In the genomic region with DNA sequence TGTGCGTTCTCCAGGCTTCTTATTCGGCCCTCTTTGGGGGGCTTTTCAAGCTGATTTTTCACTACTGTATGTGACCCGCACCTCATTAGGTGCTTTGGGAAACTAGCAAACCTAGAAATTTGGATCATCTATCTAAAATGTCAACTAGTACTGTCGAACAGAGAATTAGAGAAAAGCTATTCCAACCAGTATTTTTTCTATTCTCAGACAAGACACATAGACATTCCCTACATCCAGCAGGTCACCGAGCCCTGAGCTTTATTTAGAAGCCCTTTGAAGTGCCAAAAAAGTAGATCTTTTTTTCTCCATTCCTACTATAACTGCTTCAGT, we compare ENCODE assay signal across 8 cellular contexts. TPM values are rescaled to one million over a fixed set of nuclear protein-coding genes. Genes with fewer than 3 reads are reported as not detected.
DNase-seq lines count a peak whose midpoint lies in the region; ATAC-seq and TF ChIP-seq lines count a peak whose summit lies in the region.
"Had no signal": no experiment of that assay in that cellular context is flagged by ENCODE, and none has a peak within 500 bp of the region (broad histone marks: within the 10 kb centered on the region; RNA-seq: fewer than 3 reads in every experiment).

No MANE protein-coding gene starts in this region.

- no peak overlapping the region for H3K27ac ChIP-seq in HUES6 (ENCODE audit: low read depth, low read length)

- H3K4me3 Mint-ChIP-seq in activated CD8-positive, alpha-beta T cell treated with anti-CD3 and anti-CD28 coated beads for 36 hours = peak overlapping the region; percentile 82
- peak overlapping the region; percentile 89 to 97 for H3K4me3 Mint-ChIP-seq in stimulated activated naive B cell treated with anti-CD40 and anti-IgM and Interleukin-4, amounts not matched to agents 10 μg/mL and 1 μg/mL and 100 μg/mL, for 72 hours

- no peak for DNase-seq in activated CD8-positive, alpha-beta T cell treated with anti-CD3 and anti-CD28 coated beads for 36 hours
- no peak for DNase-seq in stimulated activated naive B cell treated with anti-CD40 and anti-IgM and Interleukin-4, amounts not matched to agents 10 μg/mL and 1 μg/mL and 100 μg/mL, for 72 hours
- DNase-seq in GM10248 (ENCODE audit: extremely low spot score) (no peak), HuH-7 (ENCODE audit: low spot score) (no peak), NCI-H1436 treated with DMSO at 0.1 percent for 48 hours (lab: John Stamatoyannopoulos, UW) (no peak)

- H3K9ac ChIP-seq in HUES6 (ENCODE audit: low read length) = no peak overlapping the region

- POLR2A ChIA-PET in activated CD8-positive, alpha-beta T cell treated with anti-CD3 and anti-CD28 coated beads for 36 hours (lab: Charles Lee) = interaction anchor here (0.5 to 2.8 kb wide), 12 partner anchors 11 to 279 kb away, joined by 3 to 17 read pairs (median 3); no protein-coding TSS in a partner anchor
- POLR2A ChIA-PET in GM10248 (lab: Yijun Ruan, JAX) = interaction anchor here (0.5 to 0.6 kb wide), 3 partner anchors 48 to 885 kb away, joined by 3 to 8 read pairs (median 6); no protein-coding TSS in a partner anchor

- H3K4me1 Mint-ChIP-seq in activated CD8-positive, alpha-beta T cell treated with anti-CD3 and anti-CD28 coated beads for 36 hours (ENCODE audit: low read depth) = peaks cover 25% of the 10 kb centered on the region
- peaks cover 18 to 29% of the 10 kb centered on the region in 2 donors for H3K4me1 Mint-ChIP-seq in stimulated activated naive B cell treated with anti-CD40 and anti-IgM and Interleukin-4, amounts not matched to agents 10 μg/mL and 1 μg/mL and 100 μg/mL, for 72 hours

- peak overlapping the region; percentile 94 for H3K27ac Mint-ChIP-seq in activated CD8-positive, alpha-beta T cell treated with anti-CD3 and anti-CD28 coated beads for 36 hours
- no peak overlapping the region for H3K27ac Mint-ChIP-seq in stimulated activated naive B cell treated with anti-CD40 and anti-IgM and Interleukin-4, amounts not matched to agents 10 μg/mL and 1 μg/mL and 100 μg/mL, for 72 hours

- H3K36me3 ChIP-seq in HUES6 (ENCODE audit: control insufficient read depth, insufficient read depth, low read length) = peaks cover 27% of the 10 kb centered on the region

- H3K27me3 ChIP-seq in HUES6 (ENCODE audit: control insufficient read depth, insufficient read depth, low read length) = no peaks in the 10 kb centered on the region

- H3K9me3 Mint-ChIP-seq in activated CD8-positive, alpha-beta T cell treated with anti-CD3 and anti-CD28 coated beads for 36 hours = no peaks in the 10 kb centered on the region
- no peaks in the 10 kb centered on the region for H3K9me3 Mint-ChIP-seq in stimulated activated naive B cell treated with anti-CD40 and anti-IgM and Interleukin-4, amounts not matched to agents 10 μg/mL and 1 μg/mL and 100 μg/mL, for 72 hours

- peak overlapping the region; percentile 85 for H3K4me3 ChIP-seq in HUES6 (ENCODE audit: low read depth, low read length)
- peak overlapping the region; percentile 75 for H3K4me3 ChIP-seq in iPS-18c (ENCODE audit: insufficient read depth, low read depth, low read length)

- no peak for ATAC-seq in activated CD8-positive, alpha-beta T cell treated with anti-CD3 and anti-CD28 coated beads for 36 hours
- no peak for ATAC-seq in stimulated activated naive B cell treated with anti-CD40 and anti-IgM and Interleukin-4, amounts not matched to agents 10 μg/mL and 1 μg/mL and 100 μg/mL, for 72 hours (replicated peaks)

- peaks cover 5% of the 10 kb centered on the region for H3K4me1 ChIP-seq in HUES6 (ENCODE audit: control insufficient read depth, insufficient read depth, low read length)

- peaks cover 5% of the 10 kb centered on the region for H3K27me3 Mint-ChIP-seq in activated CD8-positive, alpha-beta T cell treated with anti-CD3 and anti-CD28 coated beads for 36 hours
- peaks cover 5 to 11% of the 10 kb centered on the region in 2 donors for H3K27me3 Mint-ChIP-seq in stimulated activated naive B cell treated with anti-CD40 and anti-IgM and Interleukin-4, amounts not matched to agents 10 μg/mL and 1 μg/mL and 100 μg/mL, for 72 hours

- TF ChIP-seq CTCF in activated CD8-positive, alpha-beta T cell treated with anti-CD3 and anti-CD28 coated beads for 36 hours (IDR thresholded peaks at IDR 0.05) = no peak
- TF ChIP-seq CTCF in GM10248 (IDR thresholded peaks at IDR 0.05; ENCODE audit: control extremely low read depth, extremely low read depth, low read depth, missing control alignments) = no peak

- CTCF ChIA-PET in activated CD8-positive, alpha-beta T cell treated with anti-CD3 and anti-CD28 coated beads for 36 hours (lab: Charles Lee) = interaction anchor here (1.3 to 5.9 kb wide), 4 partner anchors 31 to 109 kb away, joined by 4 to 26 read pairs (median 6); no protein-coding TSS in a partner anchor
- CTCF ChIA-PET in GM10248 (lab: Yijun Ruan, JAX) = interaction anchor here (0.7 to 1.2 kb wide), 3 partner anchors 29 to 45 kb away, joined by 3 to 5 read pairs (median 3); partner anchors contain the start of genes LAMTOR2 and UBQLN4

- H3K9me3 ChIP-seq in HUES6 (ENCODE audit: control insufficient read depth, insufficient read depth, low read depth, low read length) (no peaks in the 10 kb centered on the region), iPS-18c (ENCODE audit: control insufficient read depth, insufficient read depth, low read length) (no peaks in the 10 kb centered on the region)

- H3K36me3 Mint-ChIP-seq in activated CD8-positive, alpha-beta T cell treated with anti-CD3 and anti-CD28 coated beads for 36 hours (ENCODE audit: low read depth) = peaks cover 28% of the 10 kb centered on the region
- H3K36me3 Mint-ChIP-seq in stimulated activated naive B cell treated with anti-CD40 and anti-IgM and Interleukin-4, amounts not matched to agents 10 μg/mL and 1 μg/mL and 100 μg/mL, for 72 hours = peaks cover 11 to 25% of the 10 kb centered on the region in 2 donors

- intact Hi-C loops in activated CD8-positive, alpha-beta T cell treated with anti-CD3 and anti-CD28 coated beads for 36 hours (cut with micrococcal nuclease) = loop anchor here (2.0 kb wide), 1 partner anchor 34 kb away; the partner anchor contains the start of gene LAMTOR2

RNA-seq across cellular contexts. Expression of gene SSR2, which starts 0.3 kb away (rescaled TPM):
- total RNA-seq in activated CD8-positive, alpha-beta T cell treated with anti-CD3 and anti-CD28 coated beads for 36 hours = 100 to 1,000 TPM; 148 to 150 TPM

RNA-seq across cellular contexts. Expression of gene UBQLN4, which starts 32.5 kb away (rescaled TPM):
- 10 to 100 TPM; 36.9 to 39.8 TPM for total RNA-seq in activated CD8-positive, alpha-beta T cell treated with anti-CD3 and anti-CD28 coated beads for 36 hours

RNA-seq across cellular contexts. Expression of gene LAMTOR2, which starts 33.5 kb away (rescaled TPM):
- 10 to 100 TPM; 48.9 to 49.4 TPM for total RNA-seq in activated CD8-positive, alpha-beta T cell treated with anti-CD3 and anti-CD28 coated beads for 36 hours

RNA-seq across cellular contexts. Expression of gene RAB25, which starts 39.9 kb away (rescaled TPM):
- under 1 TPM; 0.49 to 0.63 TPM for total RNA-seq in activated CD8-positive, alpha-beta T cell treated with anti-CD3 and anti-CD28 coated beads for 36 hours
- total RNA-seq: T-helper 2 cell treated with Interferon-gamma antibody and Interleukin-4, amounts not matched to agents 100 ng/mL and 5 ng/mL, for 36 hours had no signal

RNA-seq across cellular contexts. Expression of gene ARHGEF2, which starts 42.7 kb away (rescaled TPM):
- total RNA-seq in activated CD8-positive, alpha-beta T cell treated with anti-CD3 and anti-CD28 coated beads for 36 hours = 100 to 1,000 TPM; 147 to 150 TPM
